In genomic region chr2:43052944-43053306, GRCh38 we compare ENCODE assay signal across 18 cellular contexts.
A peak's percentile ranks its signal among the peaks of the same experiment; 100 is the strongest.
DNase-seq lines count a peak whose midpoint lies in the region; ATAC-seq, FAIRE-seq and TF ChIP-seq lines count a peak whose summit lies in the region.
"Had no signal": no experiment of that assay in that cellular context is flagged by ENCODE, and none has a peak within 500 bp of the region (broad histone marks: within the 10 kb centered on the region; RNA-seq: fewer than 3 reads in every experiment).

No MANE protein-coding gene starts in this region.

- 98% methylated on average over 1 of the region's 1 CpG for WGBS in HepG2 (ENCODE audit: low lambda C conversion rate)
- WGBS in right lobe of liver (ENCODE audit: insufficient coverage, low coverage, low lambda C conversion rate, missing lambda C conversion rate), result 90% methylated on average over 1 of the region's 1 CpG
- WGBS in smooth muscle cell (ENCODE audit: low lambda C conversion rate), result 96% methylated on average over 1 of the region's 1 CpG

- no TSS peak for BruUV-seq in HepG2 (replicated peaks; lab: Mats Ljungman, UMichigan)

- H3K27me3 Mint-ChIP-seq in neural progenitor cell (ENCODE audit: insufficient read depth, low read depth), result peaks cover 3% of the 10 kb centered on the region
- peaks cover 2 to 4% (median 2%) of the 10 kb centered on the region in 3 donors for H3K27me3 Mint-ChIP-seq in immature natural killer cell (ENCODE audit: low read depth in 3 of 3)
- H3K27me3 Mint-ChIP-seq: CD4-positive, alpha-beta memory T cell had no signal

- no peak for TF ChIP-seq RAD21 in HepG2 (CRISPR knock-in tag; IDR thresholded peaks at IDR 0.05)

- no peaks in the 10 kb centered on the region for H3F3A ChIP-seq in smooth muscle cell (ENCODE audit: low read depth)
- peaks cover 2% of the 10 kb centered on the region for H3F3A ChIP-seq in neural progenitor cell (ENCODE audit: low read depth)

- H3K27me3 ChIP-seq in HepG2 (ENCODE audit: control insufficient read depth in 1 of 2, insufficient read depth in 2 of 2, low read length in 2 of 2) (no peaks in the 10 kb centered on the region), right lobe of liver (no peaks in the 10 kb centered on the region), keratinocyte (ENCODE audit: control insufficient read depth, extremely low read depth, insufficient read depth, low read length) (no peaks in the 10 kb centered on the region), smooth muscle cell (ENCODE audit: low read depth) (no peaks in the 10 kb centered on the region), neural progenitor cell (no peaks in the 10 kb centered on the region)
- H3K27me3 ChIP-seq: BLaER1 had no signal

- H3K4me2 ChIP-seq in HepG2 (ENCODE audit: low read depth, low read length) (no peak overlapping the region), keratinocyte (ENCODE audit: control insufficient read depth, extremely low read depth, insufficient read depth, low read depth, low read length) (no peak overlapping the region), smooth muscle cell (peak overlapping the region; percentile 1), neural progenitor cell (no peak overlapping the region)
- H3K4me2 ChIP-seq: BLaER1 had no signal

- POLR2A ChIA-PET in HepG2 (lab: Yijun Ruan, JAX), result interaction anchor here (1.7 kb wide), 1 partner anchor 48 kb away, joined by 6 read pairs; no protein-coding TSS in a partner anchor

- TF ChIP-seq EP300 in HepG2 (IDR thresholded peaks at IDR 0.05; ENCODE audit: low read depth in 2 of 2, low read length in 2 of 2) (no peak), HepG2 (CRISPR knock-in tag; IDR thresholded peaks at IDR 0.05; ENCODE audit: borderline replicate concordance) (no peak)

- in situ Hi-C loops in HepG2 (cut with HindIII; ENCODE audit: extremely low pct_ligation_motif_present, low pct_unique_long_range_greater_than_20kb), result no loop called here

- H3K9me3 Mint-ChIP-seq in neural progenitor cell, result no peaks in the 10 kb centered on the region
- no peaks in the 10 kb centered on the region for H3K9me3 Mint-ChIP-seq in immature natural killer cell
- H3K9me3 Mint-ChIP-seq: CD14-positive monocyte; CD4-positive, alpha-beta memory T cell; H9 had no signal

- dilution Hi-C loops in keratinocyte (cut with MboI; ENCODE audit: extremely low pct_ligation_motif_present, low sequenced_read_pairs), result no loop called here

- H3K36me3 Mint-ChIP-seq in neural progenitor cell (no peaks in the 10 kb centered on the region), immature natural killer cell (no peaks in the 10 kb centered on the region)
- H3K36me3 Mint-ChIP-seq: CD4-positive, alpha-beta memory T cell had no signal

- no peak for TF ChIP-seq POLR2A in HepG2 (IDR thresholded peaks at IDR 0.05; ENCODE audit: insufficient read depth in 1 of 2, low read depth in 2 of 2, low read length in 2 of 2)
- no peak for TF ChIP-seq POLR2A in right lobe of liver (IDR thresholded peaks at IDR 0.05)

- H3K36me3 ChIP-seq in HepG2 (replicated peaks in 1 of 2; ENCODE audit: control insufficient read depth in 1 of 2, insufficient read depth in 2 of 2, low read length in 2 of 2) (no peaks in the 10 kb centered on the region), right lobe of liver (no peaks in the 10 kb centered on the region), keratinocyte (ENCODE audit: control insufficient read depth in 2 of 2, extremely low read depth in 1 of 2, insufficient read depth in 2 of 2, low read length in 2 of 2) (no peaks in the 10 kb centered on the region), smooth muscle cell (ENCODE audit: low read depth) (no peaks in the 10 kb centered on the region), neural progenitor cell (no peaks in the 10 kb centered on the region)
- H3K36me3 ChIP-seq: BLaER1 had no signal

- no peaks in the 10 kb centered on the region for H4K20me1 ChIP-seq in HepG2 (ENCODE audit: insufficient read depth, low read length)
- no peaks in the 10 kb centered on the region for H4K20me1 ChIP-seq in keratinocyte (ENCODE audit: control insufficient read depth, extremely low read depth, insufficient read depth, low read length)
- no peaks in the 10 kb centered on the region for H4K20me1 ChIP-seq in smooth muscle cell (ENCODE audit: low read depth)
- H4K20me1 ChIP-seq in neural progenitor cell (ENCODE audit: low read depth), result no peaks in the 10 kb centered on the region
- H4K20me1 ChIP-seq: BLaER1 had no signal

- no peak for ATAC-seq in HepG2
- ATAC-seq in right lobe of liver, result no peak
- ATAC-seq in SK-N-SH treated with all-trans-retinoic acid at 6 μM for 48 hours, result no peak
- ATAC-seq: GM12878 had no signal

- intact Hi-C loops in HepG2 (cut with micrococcal nuclease; ENCODE audit: unreplicated experiment) (no loop called here), right lobe of liver (cut with DNase I) (no loop called here)

- H3K9me1 ChIP-seq in keratinocyte (ENCODE audit: control insufficient read depth, extremely low read depth, insufficient read depth, low read length), result no peaks in the 10 kb centered on the region

- H3K4me1 ChIP-seq in HepG2 (ENCODE audit: insufficient read depth, low read length) (peaks cover 70% of the 10 kb centered on the region), right lobe of liver (peaks cover 0 to 17% (median 4%) of the 10 kb centered on the region in 4 donors), keratinocyte (ENCODE audit: control insufficient read depth, extremely low read depth, insufficient read depth, low read length) (peaks cover 48% of the 10 kb centered on the region), smooth muscle cell (ENCODE audit: low read depth) (peaks cover 5% of the 10 kb centered on the region), neural progenitor cell (peaks cover 34% of the 10 kb centered on the region)

- H3K27ac Mint-ChIP-seq in neural progenitor cell (no peak overlapping the region), immature natural killer cell (no peak overlapping the region)
- H3K27ac Mint-ChIP-seq: CD14-positive monocyte, H9 had no signal

- H3K4me1 Mint-ChIP-seq in neural progenitor cell (peaks cover 27% of the 10 kb centered on the region), immature natural killer cell (peaks cover 11 to 15% of the 10 kb centered on the region in 2 donors)

- FAIRE-seq in HepG2 (lab: Jason Lieb, UNC) (peak; percentile 8), keratinocyte (lab: Jason Lieb, UNC) (no peak)
- FAIRE-seq: GM12878 had no signal

- H3K9ac ChIP-seq in HepG2 (ENCODE audit: insufficient read depth, low read depth, low read length) (no peak overlapping the region), keratinocyte (ENCODE audit: control insufficient read depth, extremely low read depth, insufficient read depth, low read length) (no peak overlapping the region), smooth muscle cell (ENCODE audit: low read depth) (no peak overlapping the region), neural progenitor cell (no peak overlapping the region)
- H3K9ac ChIP-seq: BLaER1 had no signal

- TF ChIP-seq CTCF in HepG2 (CRISPR knock-in tag; IDR thresholded peaks at IDR 0.05) (no peak), right lobe of liver (IDR thresholded peaks at IDR 0.05) (no peak), keratinocyte (optimal IDR thresholded peaks at IDR 0.05 in 1 of 3, IDR thresholded peaks at IDR 0.05 in 1 of 3, conservative IDR thresholded peaks at IDR 0.05 in 1 of 3; ENCODE audit: extremely low read depth in 1 of 3, insufficient read depth in 2 of 3, low read length in 3 of 3) (no peak), smooth muscle cell (IDR thresholded peaks at IDR 0.05; ENCODE audit: borderline replicate concordance, insufficient read depth, poor library complexity, severe bottlenecking) (no peak), neural progenitor cell (IDR thresholded peaks at IDR 0.05) (no peak)

- no peak overlapping the region for H3K4me3 Mint-ChIP-seq in neural progenitor cell
- H3K4me3 Mint-ChIP-seq in immature natural killer cell, result no peak overlapping the region
- H3K4me3 Mint-ChIP-seq: CD14-positive monocyte; CD4-positive, alpha-beta memory T cell; H9 had no signal

- no peak overlapping the region for H3K4me3 ChIP-seq in HepG2 (replicated peaks in 1 of 3; ENCODE audit: insufficient read depth in 1 of 3, low read depth in 2 of 3, low read length in 3 of 3)
- H3K4me3 ChIP-seq in right lobe of liver, result no peak overlapping the region
- no peak overlapping the region for H3K4me3 ChIP-seq in keratinocyte (ENCODE audit: control insufficient read depth in 2 of 3, extremely low read depth in 1 of 3, insufficient read depth in 2 of 3, low read depth in 1 of 3, low read length in 3 of 3)
- no peak overlapping the region for H3K4me3 ChIP-seq in smooth muscle cell
- H3K4me3 ChIP-seq in neural progenitor cell, result no peak overlapping the region
- H3K4me3 ChIP-seq: BLaER1, GM12878 had no signal

- H2AFZ ChIP-seq in HepG2 (ENCODE audit: low read length) (no peak overlapping the region), keratinocyte (ENCODE audit: control insufficient read depth, low read length) (no peak overlapping the region), smooth muscle cell (ENCODE audit: low read depth) (no peak overlapping the region), neural progenitor cell (replicated peaks) (no peak overlapping the region)

- no peaks in the 10 kb centered on the region for H3K9me3 ChIP-seq in HepG2 (ENCODE audit: low read length)
- no peaks in the 10 kb centered on the region for H3K9me3 ChIP-seq in right lobe of liver
- no peaks in the 10 kb centered on the region for H3K9me3 ChIP-seq in keratinocyte (ENCODE audit: control insufficient read depth, low read depth, low read length)
- H3K9me3 ChIP-seq in smooth muscle cell (replicated peaks; ENCODE audit: low read depth), result no peaks in the 10 kb centered on the region
- H3K9me3 ChIP-seq in neural progenitor cell (ENCODE audit: low read depth), result no peaks in the 10 kb centered on the region
- H3K9me3 ChIP-seq: BLaER1 had no signal

- DNase-seq in HepG2 (ENCODE audit: low spot score), result no peak
- DNase-seq in right lobe of liver, result no peak
- DNase-seq in keratinocyte (ENCODE audit: low read depth, low spot score), result no peak
- DNase-seq in smooth muscle cell (lab: John Stamatoyannopoulos, UW; ENCODE audit: unreplicated experiment), result no peak
- DNase-seq in neural progenitor cell (ENCODE audit: low spot score), result no peak
- no peak for DNase-seq in immature natural killer cell
- no peak for DNase-seq in H4 (ENCODE audit: low spot score)
- DNase-seq: 8988T; Calu3; CD4-positive, alpha-beta memory T cell; DMS79 treated with DMSO at 0.1 percent for 48 hours; EL; GOT3; H9 had no signal

- no peaks in the 10 kb centered on the region for H3K79me2 ChIP-seq in HepG2 (ENCODE audit: insufficient read depth, low read length)
- no peaks in the 10 kb centered on the region for H3K79me2 ChIP-seq in keratinocyte (ENCODE audit: control insufficient read depth, insufficient read depth, low read length)
- no peaks in the 10 kb centered on the region for H3K79me2 ChIP-seq in smooth muscle cell (ENCODE audit: low read depth)
- H3K79me2 ChIP-seq in neural progenitor cell (ENCODE audit: low read depth), result no peaks in the 10 kb centered on the region

- CTCF ChIA-PET in HepG2 (lab: Yijun Ruan, JAX; ENCODE audit: low intra/inter-chr PET ratio, low total read pairs), result no interaction called here

- H3K27ac ChIP-seq in HepG2 (ENCODE audit: extremely low read length, insufficient read depth, low read length) (no peak overlapping the region), right lobe of liver (no peak overlapping the region), keratinocyte (ENCODE audit: control insufficient read depth, insufficient read depth, low read length) (peak overlapping the region; percentile 94), smooth muscle cell (ENCODE audit: low read depth) (no peak overlapping the region), neural progenitor cell (no peak overlapping the region)
- H3K27ac ChIP-seq: BLaER1 had no signal

Comparison
In these comparisons a context has a peak if more than half of its experiments do, and no peak if none do; other contexts are left out.
1. Of the 2 proteins assayed by ChIP-seq in both HepG2 and SK-N-SH treated with all-trans-retinoic acid at 6 μM for 48 hours: peak only in HepG2: none; only in SK-N-SH treated with all-trans-retinoic acid at 6 μM for 48 hours: ARNTL; in both: none; in neither: 1.